Comparison of ENCODE assay signal across 15 cellular contexts in the genomic region with DNA sequence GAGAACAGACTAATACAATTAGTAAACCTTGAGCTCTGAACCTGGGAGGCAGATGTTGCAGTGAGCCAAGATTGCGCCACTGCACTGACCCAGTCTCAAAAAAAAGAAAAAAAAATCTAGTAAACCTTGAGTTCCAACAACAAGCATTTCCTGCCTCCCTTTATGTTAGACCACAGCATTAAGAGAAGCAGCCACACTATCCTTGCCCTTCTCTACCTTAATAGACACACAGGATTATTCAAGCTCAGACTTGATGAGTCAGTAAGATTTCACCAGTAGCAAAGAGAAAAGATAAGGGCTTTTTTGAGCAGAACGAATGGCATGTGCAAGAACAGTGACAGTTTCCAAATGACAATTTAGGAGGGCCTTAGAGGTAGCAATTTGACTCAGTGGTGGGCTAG. TPM values are rescaled to one million over a fixed set of nuclear protein-coding genes. Genes with fewer than 3 reads are reported as not detected.
A peak's percentile ranks its signal among the peaks of the same experiment; 100 is the strongest.
DNase-seq lines count a peak whose midpoint lies in the region; ATAC-seq and TF ChIP-seq lines count a peak whose summit lies in the region.
"Had no signal": no experiment of that assay in that cellular context is flagged by ENCODE, and none has a peak within 500 bp of the region (broad histone marks: within the 10 kb centered on the region; RNA-seq: fewer than 3 reads in every experiment).

No MANE protein-coding gene starts in this region.

- H3K36me3 Mint-ChIP-seq in activated T-helper 17 cell treated with anti-CD3 and anti-CD28 coated beads, Interleukin-2, amount 50 U/mL, for 72 hours (ENCODE audit: low read depth), result no peaks in the 10 kb centered on the region
- peaks cover 10 to 26% (median 24%) of the 10 kb centered on the region in 3 donors for H3K36me3 Mint-ChIP-seq in immature natural killer cell

- no peaks in the 10 kb centered on the region for H3K27me3 Mint-ChIP-seq in activated T-helper 17 cell treated with anti-CD3 and anti-CD28 coated beads, Interleukin-2, amount 50 U/mL, for 72 hours
- H3K27me3 Mint-ChIP-seq in immature natural killer cell (ENCODE audit: low read depth in 3 of 3), result peaks cover 0 to 2% (median 0%) of the 10 kb centered on the region in 3 donors
- H3K27me3 Mint-ChIP-seq: activated naive CD4-positive, alpha-beta T cell treated with anti-CD3 and anti-CD28 coated beads, Interleukin-2, amount 50 U/mL, for 24 hours; CD4-positive, CD25-positive, alpha-beta regulatory T cell had no signal

- no peaks in the 10 kb centered on the region for H3K9me3 Mint-ChIP-seq in activated T-helper 17 cell treated with anti-CD3 and anti-CD28 coated beads, Interleukin-2, amount 50 U/mL, for 72 hours
- H3K9me3 Mint-ChIP-seq in immature natural killer cell, result peaks cover 0 to 2% (median 0%) of the 10 kb centered on the region in 6 donors
- H3K9me3 Mint-ChIP-seq: activated naive CD4-positive, alpha-beta T cell treated with anti-CD3 and anti-CD28 coated beads, Interleukin-2, amount 50 U/mL, for 24 hours had no signal

- H3K4me3 ChIP-seq in AG10803 (ENCODE audit: low read length) (no peak overlapping the region), GM23248 (no peak overlapping the region)

- no peaks in the 10 kb centered on the region for H3K9me3 ChIP-seq in GM23248 (ENCODE audit: low read depth)

- H3K9ac ChIP-seq in GM23248, result no peak overlapping the region; the same call in 1 of the 2 replicates

- H3K27me3 ChIP-seq in GM23248 (replicated peaks; ENCODE audit: insufficient read depth), result no peaks in the 10 kb centered on the region

- H3K4me2 ChIP-seq in GM23248 (ENCODE audit: unreplicated experiment), result peak overlapping the region; percentile 24

- H3K4me1 ChIP-seq in GM23248 (ENCODE audit: insufficient read depth), result peaks cover 88% of the 10 kb centered on the region

- no peaks in the 10 kb centered on the region for H3K9me2 ChIP-seq in GM23248 (ENCODE audit: insufficient read depth)

- H3K27ac Mint-ChIP-seq in activated T-helper 17 cell treated with anti-CD3 and anti-CD28 coated beads, Interleukin-2, amount 50 U/mL, for 72 hours, result peak overlapping the region; percentile 58
- no peak overlapping the region for H3K27ac Mint-ChIP-seq in immature natural killer cell
- H3K27ac Mint-ChIP-seq: activated naive CD4-positive, alpha-beta T cell treated with anti-CD3 and anti-CD28 coated beads, Interleukin-2, amount 50 U/mL, for 24 hours; CD4-positive, CD25-positive, alpha-beta regulatory T cell had no signal

- DNase-seq in AG10803 (ENCODE audit: low read depth) (peak; percentile 82), GM23248 (peak; percentile 63), kidney tubule cell (ENCODE audit: low spot score) (peak; percentile 67), NCI-H2171 treated with DMSO at 0.1 percent for 48 hours (lab: John Stamatoyannopoulos, UW) (no peak), immature natural killer cell (no peak), cerebellar nuclear complex (lab: John Stamatoyannopoulos, UW) (no peak)
- DNase-seq: activated CD4-positive, alpha-beta T cell treated with anti-CD3 and anti-CD28 coated beads for 48 hours; dermis blood vessel endothelial cell; KG1; NCI-H2107; PC-3; retina had no signal

- peak overlapping the region; percentile 19 for H3K4me3 Mint-ChIP-seq in activated T-helper 17 cell treated with anti-CD3 and anti-CD28 coated beads, Interleukin-2, amount 50 U/mL, for 72 hours
- no peak overlapping the region for H3K4me3 Mint-ChIP-seq in immature natural killer cell
- H3K4me3 Mint-ChIP-seq: activated naive CD4-positive, alpha-beta T cell treated with anti-CD3 and anti-CD28 coated beads, Interleukin-2, amount 50 U/mL, for 24 hours; CD4-positive, CD25-positive, alpha-beta regulatory T cell had no signal

- H2AFZ ChIP-seq in GM23248, result no peak overlapping the region

- WGBS in GM23248 (ENCODE audit: low coverage in 1 of 2, low lambda C conversion rate in 2 of 2, missing lambda C conversion rate in 2 of 2), 2 experiments, result 54 to 59% methylated on average over 2 of the region's 2 CpGs

- H4K20me1 ChIP-seq in GM23248 (ENCODE audit: insufficient read depth), result no peaks in the 10 kb centered on the region

- peak overlapping the region; percentile 82 for H3K27ac ChIP-seq in GM23248

- H3K4me1 Mint-ChIP-seq in activated T-helper 17 cell treated with anti-CD3 and anti-CD28 coated beads, Interleukin-2, amount 50 U/mL, for 72 hours, result peaks cover 19% of the 10 kb centered on the region
- H3K4me1 Mint-ChIP-seq in immature natural killer cell, result peaks cover 0 to 16% of the 10 kb centered on the region in 2 donors

- peaks cover 79% of the 10 kb centered on the region for H3F3A ChIP-seq in GM23248 (ENCODE audit: insufficient read depth)

- ATAC-seq in activated T-helper 17 cell treated with anti-CD3 and anti-CD28 coated beads, Interleukin-2, amount 50 U/mL, for 72 hours (replicated peaks), result peak; percentile 61
- ATAC-seq: PC-3 had no signal

- TF ChIP-seq CTCF in AG10803 (conservative IDR thresholded peaks at IDR 0.05; ENCODE audit: low read length), result no peak

- no peaks in the 10 kb centered on the region for H3K36me3 ChIP-seq in GM23248 (ENCODE audit: low read depth)

- peaks cover 16% of the 10 kb centered on the region; the same call in 1 of the 2 replicates for H3K79me2 ChIP-seq in GM23248 (ENCODE audit: insufficient read depth)

- in situ Hi-C loops in GM23248 (cut with MboI), result no loop called here

RNA-seq across cellular contexts. Expression of a gene that starts 18.0 kb away (rescaled TPM):
- 362 and 426 TPM in 2 replicates for total RNA-seq in GM23248 (2014; rRNA removed; shearing (Covaris generic))
- polyA plus RNA-seq in GM23248 (2016; fragmentation: Nextera tagmentation; extraction: Ambion mirVana), result 81.0 and 96.0 TPM in 2 replicates
- total RNA-seq in activated T-helper 17 cell treated with anti-CD3 and anti-CD28 coated beads, Interleukin-2, amount 50 U/mL, for 72 hours, result 100 to 1,000 TPM; 280 to 311 TPM
- polyA plus RNA-seq in immature natural killer cell, result 10 to 100 TPM; 20.5 to 37.8 (median 29.7) TPM

Comparison
In these comparisons a context has a peak if more than half of its experiments do, and no peak if none do; other contexts are left out.
1. DNase-seq: peak in AG10803 (single experiment), GM23248 (single experiment) and kidney tubule cell (single experiment); none in NCI-H2171 treated with DMSO at 0.1 percent for 48 hours (single experiment), immature natural killer cell (0 of 3) and cerebellar nuclear complex (0 of 2).